ENCODE assay signal across 28 cellular contexts in the genomic region with DNA sequence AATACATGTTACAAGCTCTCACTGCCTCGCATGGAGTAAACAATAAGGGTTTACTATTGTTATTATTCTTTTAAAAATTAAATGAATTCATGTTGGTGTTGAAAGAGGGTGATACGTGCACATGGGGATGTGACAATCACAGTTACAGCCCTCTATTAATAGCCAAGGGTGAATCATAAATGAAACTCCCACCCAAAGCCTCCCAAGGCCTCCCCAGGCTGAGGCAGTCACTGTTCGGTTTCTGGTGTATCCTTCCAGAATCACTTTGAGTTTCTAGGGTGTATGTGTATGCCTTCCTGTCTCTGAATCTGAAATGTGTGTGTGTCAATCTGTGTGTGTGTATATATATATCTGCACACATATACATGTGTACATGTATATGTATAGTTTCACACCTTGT.
DNase-seq lines count a peak whose midpoint lies in the region; ATAC-seq and TF ChIP-seq lines count a peak whose summit lies in the region.
"Had no signal": no experiment of that assay in that cellular context is flagged by ENCODE, and none has a peak within 500 bp of the region (broad histone marks: within the 10 kb centered on the region; RNA-seq: fewer than 3 reads in every experiment).

No MANE protein-coding gene starts in this region.

- DNase-seq in activated T-cell treated with anti-CD3 and anti-CD28 coated beads, Interleukin-2, amount 50 U/mL, for 4 hours = no peak
- no peak for DNase-seq in activated T-cell treated with anti-CD3 and anti-CD28 coated beads, Interleukin-2, amount 50 U/mL, for 72 hours
- no peak for DNase-seq in effector CD8-positive, alpha-beta T cell (lab: John Stamatoyannopoulos, UW)
- DNase-seq in HEK293T (ENCODE audit: extremely low spot score) (no peak), NCI-H1092 treated with DMSO at 0.1 percent for 48 hours (lab: John Stamatoyannopoulos, UW) (no peak)
- DNase-seq: activated CD4-positive, alpha-beta T cell treated with anti-CD3 and anti-CD28 coated beads for 36 hours; activated naive CD4-positive, alpha-beta T cell treated with anti-CD3 and anti-CD28 coated beads, Interleukin-2, amount 10 ng/mL, durations not matched to agents 7 days and 5 days; activated T-cell treated with anti-CD3 and anti-CD28 coated beads, Interleukin-2, amount 50 U/mL, for 24 hours; AML-193; CD8-positive, alpha-beta memory T cell; cortex of kidney; KBM-7; left ventricle myocardium superior; MM.1S; naive thymus-derived CD8-positive, alpha-beta T cell; NCI-H1694; NCI-H2171 treated with DMSO at 0.1 percent for 48 hours; NCI-H526; stimulated activated CD4-positive, alpha-beta T cell treated with anti-CD3 and anti-CD28 coated beads, Interleukin-2, amount 100 ng/mL, for 48 hours; stimulated activated naive B cell treated with anti-CD40 and anti-IgM and Interleukin-4, amounts not matched to agents 10 μg/mL and 1 μg/mL and 100 μg/mL, for 72 hours; uterus had no signal

- ATAC-seq in activated T-cell treated with anti-CD3 and anti-CD28 coated beads, Interleukin-2, amount 50 U/mL, for 4 hours = peak; percentile 46 to 48
- ATAC-seq in activated T-cell treated with anti-CD3 and anti-CD28 coated beads, Interleukin-2, amount 50 U/mL, for 72 hours (replicated peaks in 1 of 2) = no peak
- ATAC-seq in GM21360 (IDR thresholded peaks at IDR 0.05; ENCODE audit: unreplicated experiment) (peak; percentile 72), HG03432 (IDR thresholded peaks at IDR 0.05; ENCODE audit: unreplicated experiment) (peak; percentile 68)
- ATAC-seq: activated CD4-positive, alpha-beta T cell treated with anti-CD3 and anti-CD28 coated beads for 36 hours; gastroesophageal sphincter; HCT116; left ventricle myocardium superior; naive thymus-derived CD8-positive, alpha-beta T cell; stimulated activated naive B cell treated with anti-CD40 and anti-IgM and Interleukin-4, amounts not matched to agents 10 μg/mL and 1 μg/mL and 100 μg/mL, for 72 hours had no signal

- H3K27me3 Mint-ChIP-seq in activated T-cell treated with anti-CD3 and anti-CD28 coated beads, Interleukin-2, amount 50 U/mL, for 4 hours (ENCODE audit: low read depth) = no peaks in the 10 kb centered on the region
- H3K27me3 Mint-ChIP-seq in activated T-cell treated with anti-CD3 and anti-CD28 coated beads, Interleukin-2, amount 50 U/mL, for 72 hours (ENCODE audit: low read depth) = no peaks in the 10 kb centered on the region
- no peaks in the 10 kb centered on the region for H3K27me3 Mint-ChIP-seq in stimulated activated naive CD8-positive, alpha-beta T cell treated with anti-CD3 and anti-CD28 coated beads, Interleukin-15, Interleukin-2, amounts not matched to agents 100 ng/mL and 50 ng/mL, for 24 hours
- H3K27me3 Mint-ChIP-seq: activated CD4-positive, alpha-beta T cell treated with anti-CD3 and anti-CD28 coated beads for 36 hours; activated T-cell treated with anti-CD3 and anti-CD28 coated beads, Interleukin-2, amount 50 U/mL, for 24 hours; stimulated activated naive B cell treated with anti-CD40 and anti-IgM and Interleukin-4, amounts not matched to agents 10 μg/mL and 1 μg/mL and 100 μg/mL, for 72 hours had no signal

- CTCF ChIA-PET in HEK293T (lab: Yijun Ruan, JAX) = no interaction called here

- H3K4me1 Mint-ChIP-seq in activated T-cell treated with anti-CD3 and anti-CD28 coated beads, Interleukin-2, amount 50 U/mL, for 4 hours (ENCODE audit: low read depth) = peaks cover 16% of the 10 kb centered on the region
- H3K4me1 Mint-ChIP-seq in activated T-cell treated with anti-CD3 and anti-CD28 coated beads, Interleukin-2, amount 50 U/mL, for 72 hours (ENCODE audit: low read depth) = peaks cover 53% of the 10 kb centered on the region
- H3K4me1 Mint-ChIP-seq in stimulated activated naive CD8-positive, alpha-beta T cell treated with anti-CD3 and anti-CD28 coated beads, Interleukin-15, Interleukin-2, amounts not matched to agents 100 ng/mL and 50 ng/mL, for 24 hours (ENCODE audit: low read depth) = peaks cover 85% of the 10 kb centered on the region

- H3K4me3 Mint-ChIP-seq in activated T-cell treated with anti-CD3 and anti-CD28 coated beads, Interleukin-2, amount 50 U/mL, for 4 hours = no peak overlapping the region
- H3K4me3 Mint-ChIP-seq in activated T-cell treated with anti-CD3 and anti-CD28 coated beads, Interleukin-2, amount 50 U/mL, for 72 hours = no peak overlapping the region
- no peak overlapping the region for H3K4me3 Mint-ChIP-seq in stimulated activated naive CD8-positive, alpha-beta T cell treated with anti-CD3 and anti-CD28 coated beads, Interleukin-15, Interleukin-2, amounts not matched to agents 100 ng/mL and 50 ng/mL, for 24 hours
- H3K4me3 Mint-ChIP-seq: activated CD4-positive, alpha-beta T cell treated with anti-CD3 and anti-CD28 coated beads for 36 hours; activated naive CD4-positive, alpha-beta T cell treated with anti-CD3 and anti-CD28 coated beads, Interleukin-2, amount 10 ng/mL, durations not matched to agents 7 days and 5 days; activated T-cell treated with anti-CD3 and anti-CD28 coated beads, Interleukin-2, amount 50 U/mL, for 24 hours; CD8-positive, alpha-beta memory T cell; mesothelial cell of epicardium; naive thymus-derived CD8-positive, alpha-beta T cell; stimulated activated naive B cell treated with anti-CD40 and anti-IgM and Interleukin-4, amounts not matched to agents 10 μg/mL and 1 μg/mL and 100 μg/mL, for 72 hours; T-helper 1 cell treated with Interleukin-12 subunit alpha and Interleukin-12 subunit beta and Interleukin-4 antibody, amounts not matched to agents 30 μg/mL and 1 μg/mL, for 36 hours had no signal

- H3K9me3 Mint-ChIP-seq in activated T-cell treated with anti-CD3 and anti-CD28 coated beads, Interleukin-2, amount 50 U/mL, for 4 hours = no peaks in the 10 kb centered on the region
- no peaks in the 10 kb centered on the region for H3K9me3 Mint-ChIP-seq in activated T-cell treated with anti-CD3 and anti-CD28 coated beads, Interleukin-2, amount 50 U/mL, for 72 hours
- H3K9me3 Mint-ChIP-seq in stimulated activated naive CD8-positive, alpha-beta T cell treated with anti-CD3 and anti-CD28 coated beads, Interleukin-15, Interleukin-2, amounts not matched to agents 100 ng/mL and 50 ng/mL, for 24 hours = peaks cover 7% of the 10 kb centered on the region
- H3K9me3 Mint-ChIP-seq: activated T-cell treated with anti-CD3 and anti-CD28 coated beads, Interleukin-2, amount 50 U/mL, for 24 hours; CD8-positive, alpha-beta memory T cell; mesothelial cell of epicardium; naive thymus-derived CD8-positive, alpha-beta T cell; stimulated activated naive B cell treated with anti-CD40 and anti-IgM and Interleukin-4, amounts not matched to agents 10 μg/mL and 1 μg/mL and 100 μg/mL, for 72 hours; T-helper 1 cell treated with Interleukin-12 subunit alpha and Interleukin-12 subunit beta and Interleukin-4 antibody, amounts not matched to agents 30 μg/mL and 1 μg/mL, for 36 hours had no signal

- no peak overlapping the region for H3K27ac Mint-ChIP-seq in activated T-cell treated with anti-CD3 and anti-CD28 coated beads, Interleukin-2, amount 50 U/mL, for 72 hours
- H3K27ac Mint-ChIP-seq in stimulated activated naive CD8-positive, alpha-beta T cell treated with anti-CD3 and anti-CD28 coated beads, Interleukin-15, Interleukin-2, amounts not matched to agents 100 ng/mL and 50 ng/mL, for 24 hours = peak overlapping the region; percentile 58
- H3K27ac Mint-ChIP-seq: activated CD4-positive, alpha-beta T cell treated with anti-CD3 and anti-CD28 coated beads for 36 hours; activated naive CD4-positive, alpha-beta T cell treated with anti-CD3 and anti-CD28 coated beads, Interleukin-2, amount 10 ng/mL, durations not matched to agents 7 days and 5 days; activated T-cell treated with anti-CD3 and anti-CD28 coated beads, Interleukin-2, amount 50 U/mL, for 24 hours; CD8-positive, alpha-beta memory T cell; mesothelial cell of epicardium; naive thymus-derived CD8-positive, alpha-beta T cell; stimulated activated naive B cell treated with anti-CD40 and anti-IgM and Interleukin-4, amounts not matched to agents 10 μg/mL and 1 μg/mL and 100 μg/mL, for 72 hours; T-helper 1 cell treated with Interleukin-12 subunit alpha and Interleukin-12 subunit beta and Interleukin-4 antibody, amounts not matched to agents 30 μg/mL and 1 μg/mL, for 36 hours had no signal

- no peaks in the 10 kb centered on the region for H3K36me3 Mint-ChIP-seq in activated T-cell treated with anti-CD3 and anti-CD28 coated beads, Interleukin-2, amount 50 U/mL, for 4 hours (ENCODE audit: insufficient read depth)
- H3K36me3 Mint-ChIP-seq in activated T-cell treated with anti-CD3 and anti-CD28 coated beads, Interleukin-2, amount 50 U/mL, for 72 hours (ENCODE audit: insufficient read depth in 2 of 2) = no peaks in the 10 kb centered on the region
- peaks cover 4% of the 10 kb centered on the region for H3K36me3 Mint-ChIP-seq in stimulated activated naive CD8-positive, alpha-beta T cell treated with anti-CD3 and anti-CD28 coated beads, Interleukin-15, Interleukin-2, amounts not matched to agents 100 ng/mL and 50 ng/mL, for 24 hours (ENCODE audit: low read depth)
- H3K36me3 Mint-ChIP-seq: mesothelial cell of epicardium; naive thymus-derived CD8-positive, alpha-beta T cell had no signal

- POLR2A ChIA-PET in HEK293T (lab: Yijun Ruan, JAX) = no interaction called here

TF ChIP-seq in HEK293T, 16 proteins besides CTCF, POLR2A, EP300 and RAD21 (continues in another document):
- no peak for TF ChIP-seq ARNT (IDR thresholded peaks at IDR 0.05)
- no peak for TF ChIP-seq ELF4 (IDR thresholded peaks at IDR 0.05)
- no peak for TF ChIP-seq ZNF384 (IDR thresholded peaks at IDR 0.05)
- no peak for TF ChIP-seq PKNOX1 (IDR thresholded peaks at IDR 0.05)
- TF ChIP-seq FOXM1 (IDR thresholded peaks at IDR 0.05; ENCODE audit: borderline replicate concordance) = no peak
- no peak for TF ChIP-seq SUZ12 (IDR thresholded peaks at IDR 0.05)
- TF ChIP-seq HDGF (IDR thresholded peaks at IDR 0.05; ENCODE audit: borderline replicate concordance) = no peak
- TF ChIP-seq NFRKB (IDR thresholded peaks at IDR 0.05) = no peak
- no peak for TF ChIP-seq CTBP1 (IDR thresholded peaks at IDR 0.05; ENCODE audit: borderline replicate concordance)
- no peak for TF ChIP-seq FOXA1 (IDR thresholded peaks at IDR 0.05)
- TF ChIP-seq L3MBTL2 (conservative IDR thresholded peaks at IDR 0.05) = no peak
- TF ChIP-seq TARDBP (IDR thresholded peaks at IDR 0.05) = no peak
- no peak for TF ChIP-seq LEF1 (IDR thresholded peaks at IDR 0.05; ENCODE audit: borderline replicate concordance)
- TF ChIP-seq SP1 (IDR thresholded peaks at IDR 0.05) = no peak
- TF ChIP-seq FOXK2 (IDR thresholded peaks at IDR 0.05) = no peak

Comparison
In these comparisons a context has a peak if more than half of its experiments do, and no peak if none do; other contexts are left out.
1. ATAC-seq: peak in activated T-cell treated with anti-CD3 and anti-CD28 coated beads, Interleukin-2, amount 50 U/mL, for 4 hours (2 of 2), GM21360 (single experiment) and HG03432 (single experiment); none in activated T-cell treated with anti-CD3 and anti-CD28 coated beads, Interleukin-2, amount 50 U/mL, for 72 hours (0 of 2).